In the genomic region with DNA sequence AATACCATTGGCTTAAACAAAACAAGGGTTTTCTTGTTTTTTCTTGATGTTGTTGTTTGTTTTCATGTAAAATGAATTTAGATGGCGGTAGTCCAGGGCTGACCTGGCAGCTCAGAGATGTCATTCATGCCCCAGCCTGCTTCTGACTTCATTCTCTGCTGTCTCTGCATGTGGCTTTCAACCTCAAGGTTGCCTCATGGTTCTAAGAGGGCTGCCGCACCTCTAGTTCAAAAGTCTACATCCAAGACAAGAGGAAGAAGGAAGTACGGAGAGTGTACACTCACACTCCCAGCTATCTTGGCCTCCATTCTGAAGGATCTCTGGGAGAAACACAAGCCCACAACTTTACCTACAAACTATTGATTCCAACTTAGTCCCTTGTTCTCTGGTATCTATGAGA, we compare ENCODE assay signal across 11 cellular contexts. TPM values are rescaled to one million over a fixed set of nuclear protein-coding genes. Genes with fewer than 3 reads are reported as not detected.
A peak's percentile ranks its signal among the peaks of the same experiment; 100 is the strongest.
DNase-seq lines count a peak whose midpoint lies in the region; ATAC-seq and TF ChIP-seq lines count a peak whose summit lies in the region.
"Had no signal": no experiment of that assay in that cellular context is flagged by ENCODE, and none has a peak within 500 bp of the region (broad histone marks: within the 10 kb centered on the region; RNA-seq: fewer than 3 reads in every experiment).

No MANE protein-coding gene starts in this region.

- no peak overlapping the region for H3K9ac ChIP-seq in endocrine pancreas (ENCODE audit: control insufficient read depth, insufficient read depth, low read length)

- peaks cover 6% of the 10 kb centered on the region; the same call in 1 of the 2 replicates for H3F3A ChIP-seq in PC-9 (ENCODE audit: insufficient read depth, low read depth)

- H3K27ac Mint-ChIP-seq in HFFc6 = peak overlapping the region; percentile 97

- no peaks in the 10 kb centered on the region for H3K79me2 ChIP-seq in PC-9 (ENCODE audit: low read depth)

- 86% methylated on average over 3 of the region's 3 CpGs for WGBS in prostate gland
- WGBS in body of pancreas, 2 donors = 89 to 92% methylated on average over 3 of the region's 3 CpGs

- H4K20me1 ChIP-seq in PC-9 (ENCODE audit: insufficient read depth) = no peaks in the 10 kb centered on the region

- no TSS peak for BruUV-seq in PC-9 (replicated peaks; lab: Mats Ljungman, UMichigan)

- TF ChIP-seq CTCF in HFFc6 (IDR thresholded peaks at IDR 0.05) (no peak), PC-9 (conservative IDR thresholded peaks at IDR 0.05) (no peak), prostate gland (IDR thresholded peaks at IDR 0.05) (no peak), body of pancreas (IDR thresholded peaks at IDR 0.05) (no peak)

- H3K27me3 ChIP-seq in PC-9 (ENCODE audit: insufficient read depth, low read depth) = no peaks in the 10 kb centered on the region
- H3K27me3 ChIP-seq in endocrine pancreas (ENCODE audit: control insufficient read depth, insufficient read depth, low read length) = no peaks in the 10 kb centered on the region
- no peaks in the 10 kb centered on the region for H3K27me3 ChIP-seq in prostate gland (replicated peaks; ENCODE audit: insufficient read depth)
- no peaks in the 10 kb centered on the region for H3K27me3 ChIP-seq in body of pancreas

- no peak for TF ChIP-seq POLR2A in prostate gland (IDR thresholded peaks at IDR 0.05)
- TF ChIP-seq POLR2A in body of pancreas (IDR thresholded peaks at IDR 0.05) = no peak

- H3K4me1 Mint-ChIP-seq in HFFc6 (ENCODE audit: low read depth) = peaks cover 52% of the 10 kb centered on the region

- H3K27ac ChIP-seq in PC-9 (no peak overlapping the region), prostate gland (peak overlapping the region; percentile 80 to 83), body of pancreas (peak overlapping the region in 1 of 4 donors; percentile 82)

- H3K4me1 ChIP-seq in PC-9 (replicated peaks; ENCODE audit: insufficient read depth) (peaks cover 8% of the 10 kb centered on the region), endocrine pancreas (ENCODE audit: control insufficient read depth, insufficient read depth, low read length) (no peaks in the 10 kb centered on the region), prostate gland (replicated peaks) (no peaks in the 10 kb centered on the region), body of pancreas (peaks cover 11% of the 10 kb centered on the region)

- H3K27me3 Mint-ChIP-seq in HFFc6 (ENCODE audit: insufficient read depth) = peaks cover 4% of the 10 kb centered on the region

- no peaks in the 10 kb centered on the region for H3K9me3 Mint-ChIP-seq in HFFc6

- peak overlapping the region; percentile 78 for H2AFZ ChIP-seq in PC-9

- DNase-seq in HFFc6 (no peak), PC-9 (no peak), prostate gland (ENCODE audit: low spot score) (no peak), body of pancreas (no peak), NCI-H2081 treated with DMSO at 0.1 percent for 48 hours (lab: John Stamatoyannopoulos, UW) (no peak)
- no peak for DNase-seq in activated CD4-positive, CD25-positive, alpha-beta regulatory T cell treated with anti-CD3 and anti-CD28 coated beads, Interleukin-2, amount 50 U/mL, for 72 hours
- no peak for DNase-seq in stimulated activated CD4-positive, alpha-beta T cell treated with anti-CD3 and anti-CD28 coated beads, Interleukin-2, amount 100 ng/mL, for 48 hours
- DNase-seq: DMS 273 treated with DMSO at 0.1 percent for 48 hours, kidney, NCI-H524 treated with DMSO at 0.1 percent for 48 hours had no signal

- peak overlapping the region; percentile 86 for H3K4me2 ChIP-seq in PC-9

- no peak for ATAC-seq in body of pancreas

- intact Hi-C loops in PC-9 (cut with micrococcal nuclease; ENCODE audit: unreplicated experiment) (loop anchor here (5.0 kb wide), 1 partner anchor 37 kb away; a partner anchor contains a TSS), prostate gland (cut with DNase I) (no loop called here), body of pancreas (cut with DNase I) (no loop called here)

- no peaks in the 10 kb centered on the region; the same call in 1 of the 2 replicates for H3K9me3 ChIP-seq in PC-9 (ENCODE audit: insufficient read depth, low read depth)
- H3K9me3 ChIP-seq in endocrine pancreas (ENCODE audit: control insufficient read depth, low read length) = no peaks in the 10 kb centered on the region
- no peaks in the 10 kb centered on the region for H3K9me3 ChIP-seq in prostate gland
- no peaks in the 10 kb centered on the region for H3K9me3 ChIP-seq in body of pancreas

- CTCF ChIA-PET in PC-9 (lab: Charles Lee) = no interaction called here

- POLR2A ChIA-PET in PC-9 (lab: Charles Lee; ENCODE audit: unreplicated experiment) = interaction anchor here (0.8 kb wide), 1 partner anchor 94 kb away, joined by 3 read pairs; no protein-coding TSS in a partner anchor

- H3K4me3 Mint-ChIP-seq in HFFc6 = peak overlapping the region; percentile 95; the same call in 1 of the 2 replicates

- H3K4me3 ChIP-seq in PC-9 = no peak overlapping the region; the same call in 1 of the 2 replicates
- H3K4me3 ChIP-seq in endocrine pancreas (ENCODE audit: control insufficient read depth, insufficient read depth, low read length) = peak overlapping the region; percentile 98
- H3K4me3 ChIP-seq in prostate gland = no peak overlapping the region
- H3K4me3 ChIP-seq in body of pancreas = no peak overlapping the region

- H3K9me2 ChIP-seq in PC-9 (ENCODE audit: insufficient read depth) = no peaks in the 10 kb centered on the region

- H3K36me3 Mint-ChIP-seq in HFFc6 (ENCODE audit: low read depth) = peaks cover 6% of the 10 kb centered on the region

- H3K36me3 ChIP-seq in PC-9 (ENCODE audit: low read depth) = no peaks in the 10 kb centered on the region
- no peaks in the 10 kb centered on the region for H3K36me3 ChIP-seq in endocrine pancreas (ENCODE audit: control insufficient read depth, insufficient read depth, low read length)
- no peaks in the 10 kb centered on the region for H3K36me3 ChIP-seq in prostate gland
- H3K36me3 ChIP-seq in body of pancreas (replicated peaks in 1 of 2; ENCODE audit: insufficient read depth in 1 of 2, low read depth in 2 of 2) = no peaks in the 10 kb centered on the region

RNA-seq across cellular contexts. Expression of a gene that starts 1.2 kb away (rescaled TPM):
- total RNA-seq in HFFc6 (2021; fragmentation: NEBNext Ultra II Directional; extraction: Animal tissue kit (Norgen Biotek cat#: 25700)) = 1 to 10 TPM; 4.6 to 9.9 (median 8.4) TPM
- total RNA-seq in PC-9 (2021) = 26.2 and 29.8 TPM in 2 replicates
- 10 to 100 TPM; 12.2 to 12.4 TPM for total RNA-seq in prostate gland
- 10 to 100 TPM in 1 of 2 donors, 1 to 10 TPM in 1; 4.0 to 15.8 TPM for total RNA-seq in body of pancreas

RNA-seq across cellular contexts. Expression of a gene that starts 18.6 kb away (rescaled TPM):
- 10 to 100 TPM; 29.2 to 35.4 (median 33.0) TPM for total RNA-seq in HFFc6 (2021; fragmentation: NEBNext Ultra II Directional; extraction: Animal tissue kit (Norgen Biotek cat#: 25700))
- total RNA-seq in PC-9 (2021) (19.5 and 23.4 TPM in 2 replicates), prostate gland (10 to 100 TPM; 11.5 to 24.1 TPM), body of pancreas (10 to 100 TPM in 1 of 2 donors, 1 to 10 TPM in 1; 6.2 to 16.5 TPM)

RNA-seq across cellular contexts. Expression of a gene that starts 37.1 kb away (rescaled TPM):
- 10 to 100 TPM; 10.3 to 16.2 (median 13.8) TPM for total RNA-seq in HFFc6 (2021; fragmentation: NEBNext Ultra II Directional; extraction: Animal tissue kit (Norgen Biotek cat#: 25700))
- total RNA-seq in PC-9 (2021) (28.3 and 30.4 TPM in 2 replicates), prostate gland (10 to 100 TPM; 15.6 to 15.9 TPM), body of pancreas (10 to 100 TPM in 1 of 2 donors, 1 to 10 TPM in 1; 9.2 to 11.4 TPM)

RNA-seq across cellular contexts. Expression of a gene that starts 56.2 kb away (rescaled TPM):
- 10 to 100 TPM in 4 of 6 experiments, 1 to 10 TPM in 2; 9.1 to 11.9 (median 10.5) TPM for total RNA-seq in HFFc6 (2021; fragmentation: NEBNext Ultra II Directional; extraction: Animal tissue kit (Norgen Biotek cat#: 25700))
- total RNA-seq in PC-9 (2021) (20.7 and 23.4 TPM in 2 replicates), prostate gland (10 to 100 TPM in 1 of 2 donors, 1 to 10 TPM in 1; 8.7 to 19.8 TPM), body of pancreas (1 to 10 TPM; 3.1 to 5.3 TPM)
